32 cellular contexts compared by ENCODE assay signal in the genomic region with DNA sequence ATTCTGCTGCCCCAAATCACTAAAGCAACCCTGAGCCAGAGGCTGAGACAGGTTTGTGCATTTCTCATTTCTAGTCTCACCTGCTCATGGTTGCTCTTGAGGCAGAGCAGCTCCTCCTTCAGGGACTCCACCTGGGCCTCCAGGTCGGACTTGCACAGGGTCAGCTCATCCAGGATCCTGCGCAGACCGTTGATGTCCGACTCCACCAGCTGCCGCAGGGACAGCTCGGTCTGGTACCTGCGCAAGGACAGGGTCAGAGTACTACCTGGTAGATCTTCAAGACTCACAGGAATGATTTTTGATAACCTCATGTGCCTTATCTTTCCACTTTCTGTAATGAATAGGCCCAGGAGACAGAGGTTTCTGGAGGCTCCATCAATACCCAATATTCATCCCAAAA. TPM values are rescaled to one million over a fixed set of nuclear protein-coding genes. Genes with fewer than 3 reads are reported as not detected.
"Had no signal": no experiment of that assay in that cellular context is flagged by ENCODE, and none has a peak within 500 bp of the region (broad histone marks: within the 10 kb centered on the region; RNA-seq: fewer than 3 reads in every experiment).

No MANE protein-coding gene starts in this region.

- DNase-seq: activated B cell treated with CpG ODN at 0.5 μM for 24 hours; activated CD4-positive, alpha-beta memory T cell treated with anti-CD3 and anti-CD28 coated beads for 36 hours; activated CD4-positive, alpha-beta T cell treated with anti-CD3 and anti-CD28 coated beads for 4 hours; activated CD4-positive, alpha-beta T cell treated with anti-CD3 and anti-CD28 coated beads, Interleukin-2, amount 50 U/mL, for 1 hour; activated CD4-positive, CD25-positive, alpha-beta regulatory T cell treated with anti-CD3 and anti-CD28 coated beads, Interleukin-2, amount 50 U/mL, for 72 hours; activated CD8-positive, alpha-beta memory T cell treated with anti-CD3 and anti-CD28 coated beads, Interleukin-2, amount 50 U/mL, for 4 hours; activated gamma-delta T cell treated with Interleukin-2 at 50 U/mL for 16 hours; activated naive CD4-positive, alpha-beta T cell treated with anti-CD3 and anti-CD28 coated beads, Interleukin-2, amount 10 ng/mL, durations not matched to agents 7 days and 5 days; activated naive CD8-positive, alpha-beta T cell treated with anti-CD3 and anti-CD28 coated beads, Interleukin-2, amount 50 U/mL, for 24 hours; activated T-cell treated with anti-CD3 and anti-CD28 coated beads for 4 hours; activated T-cell treated with anti-CD3 and anti-CD28 coated beads, Interleukin-2, amount 50 U/mL, for 4 hours; anterior cingulate cortex; Kasumi-1; KG1; MG63; NCI-H1048; NCI-H1105 treated with DMSO at 0.1 percent for 48 hours; NCI-H1436; NCI-H1694; NCI-H2029; NCI-H345; NCI-H524 treated with DMSO at 0.1 percent for 48 hours; PC-3; Right ventricle myocardium superior; SW 1271; T-helper 1 cell; T-helper 2 cell; T-helper 9 cell had no signal

- H3K27ac ChIP-seq: VCaP had no signal

- H3K36me3 ChIP-seq: MG63 had no signal

- ATAC-seq: activated naive CD8-positive, alpha-beta T cell treated with anti-CD3 and anti-CD28 coated beads, Interleukin-2, amount 50 U/mL, for 24 hours; activated T-cell treated with anti-CD3 and anti-CD28 coated beads, Interleukin-2, amount 50 U/mL, for 4 hours; PC-3 had no signal

- H3K4me3 ChIP-seq: MG63 had no signal

- H3K27me3 ChIP-seq: MG63 had no signal

- H3K9me3 ChIP-seq: MG63 had no signal

- FAIRE-seq: bronchial epithelial cell had no signal

RNA-seq across cellular contexts. Expression of gene KRT31, which starts 1.1 kb away (rescaled TPM):
- total RNA-seq: activated B cell treated with CpG ODN at 0.5 μM for 24 hours; activated CD4-positive, alpha-beta memory T cell treated with anti-CD3 and anti-CD28 coated beads for 36 hours; activated T-cell treated with anti-CD3 and anti-CD28 coated beads, Interleukin-2, amount 50 U/mL, for 4 hours; activated T-helper 1 cell treated with anti-CD3 and anti-CD28 coated beads, Interleukin-12 subunit alpha, Interleukin-12 subunit beta, Interleukin-2, Interleukin-4 antibody, amounts not matched to agents 30 ng/mL and 10 ng/mL and 1 ng/mL, durations not matched to agents 14 hours and 24 hours and 36 hours; bronchial epithelial cell; NCI-H460; PC-3; Right ventricle myocardium superior had no signal

RNA-seq across cellular contexts. Expression of gene KRT34, which starts 14.2 kb away (rescaled TPM):
- total RNA-seq: activated B cell treated with CpG ODN at 0.5 μM for 24 hours; activated CD4-positive, alpha-beta memory T cell treated with anti-CD3 and anti-CD28 coated beads for 36 hours; activated T-cell treated with anti-CD3 and anti-CD28 coated beads, Interleukin-2, amount 50 U/mL, for 4 hours; activated T-helper 1 cell treated with anti-CD3 and anti-CD28 coated beads, Interleukin-12 subunit alpha, Interleukin-12 subunit beta, Interleukin-2, Interleukin-4 antibody, amounts not matched to agents 30 ng/mL and 10 ng/mL and 1 ng/mL, durations not matched to agents 14 hours and 24 hours and 36 hours; Right ventricle myocardium superior had no signal

RNA-seq across cellular contexts. Expression of gene KRT33B, which starts 26.7 kb away (rescaled TPM):
- total RNA-seq: activated B cell treated with CpG ODN at 0.5 μM for 24 hours; activated CD4-positive, alpha-beta memory T cell treated with anti-CD3 and anti-CD28 coated beads for 36 hours; activated T-cell treated with anti-CD3 and anti-CD28 coated beads, Interleukin-2, amount 50 U/mL, for 4 hours; activated T-helper 1 cell treated with anti-CD3 and anti-CD28 coated beads, Interleukin-12 subunit alpha, Interleukin-12 subunit beta, Interleukin-2, Interleukin-4 antibody, amounts not matched to agents 30 ng/mL and 10 ng/mL and 1 ng/mL, durations not matched to agents 14 hours and 24 hours and 36 hours; NCI-H460; PC-3; Right ventricle myocardium superior had no signal

RNA-seq across cellular contexts. Expression of gene KRT37, which starts 28.0 kb away (rescaled TPM):
- total RNA-seq: activated B cell treated with CpG ODN at 0.5 μM for 24 hours; activated CD4-positive, alpha-beta memory T cell treated with anti-CD3 and anti-CD28 coated beads for 36 hours; activated T-cell treated with anti-CD3 and anti-CD28 coated beads, Interleukin-2, amount 50 U/mL, for 4 hours; activated T-helper 1 cell treated with anti-CD3 and anti-CD28 coated beads, Interleukin-12 subunit alpha, Interleukin-12 subunit beta, Interleukin-2, Interleukin-4 antibody, amounts not matched to agents 30 ng/mL and 10 ng/mL and 1 ng/mL, durations not matched to agents 14 hours and 24 hours and 36 hours; bronchial epithelial cell; NCI-H460; Right ventricle myocardium superior had no signal

RNA-seq across cellular contexts. Expression of gene KRT38, which starts 44.4 kb away (rescaled TPM):
- total RNA-seq: activated B cell treated with CpG ODN at 0.5 μM for 24 hours; activated CD4-positive, alpha-beta memory T cell treated with anti-CD3 and anti-CD28 coated beads for 36 hours; activated T-cell treated with anti-CD3 and anti-CD28 coated beads, Interleukin-2, amount 50 U/mL, for 4 hours; activated T-helper 1 cell treated with anti-CD3 and anti-CD28 coated beads, Interleukin-12 subunit alpha, Interleukin-12 subunit beta, Interleukin-2, Interleukin-4 antibody, amounts not matched to agents 30 ng/mL and 10 ng/mL and 1 ng/mL, durations not matched to agents 14 hours and 24 hours and 36 hours; bronchial epithelial cell; NCI-H460; PC-3; Right ventricle myocardium superior had no signal
